ENCODE assay signal across 20 cellular contexts in genomic region chr12:131683266-131684014, GRCh38. TPM values are rescaled to one million over a fixed set of nuclear protein-coding genes. Genes with fewer than 3 reads are reported as not detected.
A peak's percentile ranks its signal among the peaks of the same experiment; 100 is the strongest.
DNase-seq lines count a peak whose midpoint lies in the region; ATAC-seq, FAIRE-seq and TF ChIP-seq lines count a peak whose summit lies in the region.
"Had no signal": no experiment of that assay in that cellular context is flagged by ENCODE, and none has a peak within 500 bp of the region (broad histone marks: within the 10 kb centered on the region; RNA-seq: fewer than 3 reads in every experiment).

No MANE protein-coding gene starts in this region.

- no peaks in the 10 kb centered on the region; the same call in 2 of the 3 replicates for H3K36me3 Mint-ChIP-seq in GM23338 (ENCODE audit: low read depth)
- H3K36me3 Mint-ChIP-seq in neural crest cell (ENCODE audit: low read depth) = peaks cover 5% of the 10 kb centered on the region
- H3K36me3 Mint-ChIP-seq: activated CD4-positive, alpha-beta memory T cell treated with anti-CD3 and anti-CD28 coated beads for 36 hours; activated naive CD4-positive, alpha-beta T cell treated with anti-CD3 and anti-CD28 coated beads, Interleukin-2, amount 50 U/mL, for 24 hours had no signal

- H3K36me3 ChIP-seq in GM23338 (ENCODE audit: insufficient read depth) = no peaks in the 10 kb centered on the region
- no peaks in the 10 kb centered on the region for H3K36me3 ChIP-seq in bronchial epithelial cell (ENCODE audit: control insufficient read depth, insufficient read depth, low read length)
- H3K36me3 ChIP-seq: vagina had no signal

- H3K27ac ChIP-seq in GM23338 (ENCODE audit: low read depth) = no peak overlapping the region
- H3K27ac ChIP-seq: vagina had no signal

- FAIRE-seq in bronchial epithelial cell (lab: Jason Lieb, UNC) = peak; percentile 70

- no peak overlapping the region for H3K4me3 Mint-ChIP-seq in GM23338
- no peak overlapping the region for H3K4me3 Mint-ChIP-seq in neural crest cell
- H3K4me3 Mint-ChIP-seq: activated CD4-positive, alpha-beta memory T cell treated with anti-CD3 and anti-CD28 coated beads for 36 hours; activated naive CD4-positive, alpha-beta T cell treated with anti-CD3 and anti-CD28 coated beads, Interleukin-2, amount 50 U/mL, for 24 hours; activated T-cell treated with anti-CD3 and anti-CD28 coated beads, Interleukin-2, amount 50 U/mL, for 24 hours; HFFc6; nephron progenitor cell had no signal

- peaks cover 17% of the 10 kb centered on the region for H3K4me1 Mint-ChIP-seq in GM23338
- peaks cover 28% of the 10 kb centered on the region for H3K4me1 Mint-ChIP-seq in neural crest cell

- no peak for ATAC-seq in GM23338
- ATAC-seq in HG03159 (IDR thresholded peaks at IDR 0.05; ENCODE audit: unreplicated experiment) = no peak

- H2AFZ ChIP-seq in GM23338 = no peak overlapping the region

- H3K27me3 ChIP-seq in GM23338 (ENCODE audit: insufficient read depth) = no peaks in the 10 kb centered on the region
- H3K27me3 ChIP-seq in bronchial epithelial cell (ENCODE audit: control insufficient read depth, insufficient read depth, low read length) = no peaks in the 10 kb centered on the region
- H3K27me3 ChIP-seq: vagina had no signal

- H3K79me2 ChIP-seq in GM23338 (replicated peaks; ENCODE audit: insufficient read depth) = no peaks in the 10 kb centered on the region

- H3K27me3 Mint-ChIP-seq in GM23338 (ENCODE audit: insufficient read depth, low read depth, poor library complexity) (peaks cover 13% of the 10 kb centered on the region), neural crest cell (ENCODE audit: low read depth) (peaks cover 24% of the 10 kb centered on the region)
- H3K27me3 Mint-ChIP-seq: activated naive CD4-positive, alpha-beta T cell treated with anti-CD3 and anti-CD28 coated beads, Interleukin-2, amount 50 U/mL, for 24 hours had no signal

- DNase-seq in NCI-H2227 (lab: John Stamatoyannopoulos, UW; ENCODE audit: unreplicated experiment) (peak; percentile 47), NCI-H2227 treated with DMSO at 0.1 percent for 48 hours (lab: John Stamatoyannopoulos, UW) (no peak), GM23338 (ENCODE audit: low spot score) (no peak), bronchial epithelial cell (ENCODE audit: low read depth) (peak; percentile 10), neural crest cell (ENCODE audit: low read depth, low spot score) (no peak), NCI-H187 treated with DMSO at 0.1 percent for 48 hours (lab: John Stamatoyannopoulos, UW) (no peak), kidney glomerular epithelial cell (lab: John Stamatoyannopoulos, UW) (no peak)
- DNase-seq: 8988T; activated CD4-positive, alpha-beta memory T cell treated with anti-CD3 and anti-CD28 coated beads for 36 hours; AML-193; Caco-2; HFFc6; NCI-H2107; nephron progenitor cell; stimulated activated CD4-positive, alpha-beta T cell treated with anti-CD3 and anti-CD28 coated beads, Interleukin-4, amount 100 ng/mL, for 4 hours; SW 1271 had no signal

- TF ChIP-seq CTCF in GM23338 (conservative IDR thresholded peaks at IDR 0.05; ENCODE audit: low read depth in 2 of 2) = no peak
- TF ChIP-seq CTCF in bronchial epithelial cell (IDR thresholded peaks at IDR 0.05; ENCODE audit: insufficient read depth, low read length, severe bottlenecking) = no peak
- no peak for TF ChIP-seq CTCF in neural crest cell (conservative IDR thresholded peaks at IDR 0.05)

- H3K27ac Mint-ChIP-seq in GM23338 = peak overlapping the region; percentile 49; the same call in 1 of the 2 replicates
- peak overlapping the region; percentile 1 for H3K27ac Mint-ChIP-seq in neural crest cell (ENCODE audit: unreplicated experiment)
- H3K27ac Mint-ChIP-seq: activated CD4-positive, alpha-beta memory T cell treated with anti-CD3 and anti-CD28 coated beads for 36 hours; HFFc6; nephron progenitor cell had no signal

- no peaks in the 10 kb centered on the region for H3K4me1 ChIP-seq in GM23338 (ENCODE audit: insufficient read depth)
- H3K4me1 ChIP-seq: Caco-2 had no signal

- no peak overlapping the region for H3K4me2 ChIP-seq in GM23338

- H3K4me3 ChIP-seq in GM23338 (no peak overlapping the region), bronchial epithelial cell (ENCODE audit: low read depth, low read length) (no peak overlapping the region)
- H3K4me3 ChIP-seq: vagina had no signal

- H3F3A ChIP-seq in GM23338 (replicated peaks; ENCODE audit: low read depth) = no peaks in the 10 kb centered on the region

- H4K20me1 ChIP-seq in GM23338 (replicated peaks; ENCODE audit: insufficient read depth) = no peaks in the 10 kb centered on the region

- H3K9me3 Mint-ChIP-seq in GM23338 (peaks cover 4% of the 10 kb centered on the region; the same call in 1 of the 3 replicates), neural crest cell (peaks cover 9% of the 10 kb centered on the region)
- H3K9me3 Mint-ChIP-seq: activated CD4-positive, alpha-beta memory T cell treated with anti-CD3 and anti-CD28 coated beads for 36 hours; activated naive CD4-positive, alpha-beta T cell treated with anti-CD3 and anti-CD28 coated beads, Interleukin-2, amount 50 U/mL, for 24 hours; activated T-cell treated with anti-CD3 and anti-CD28 coated beads, Interleukin-2, amount 50 U/mL, for 24 hours had no signal

- H3K9me2 ChIP-seq in GM23338 (ENCODE audit: insufficient read depth) = no peaks in the 10 kb centered on the region

TF ChIP-seq in GM23338, 12 proteins besides CTCF, POLR2A, EP300 and RAD21:
- TF ChIP-seq POLR2AphosphoS5 (IDR thresholded peaks at IDR 0.05; ENCODE audit: low read depth) (no peak), EZH2 (IDR thresholded peaks at IDR 0.05; ENCODE audit: low read depth, unreplicated experiment) (no peak), CREB1 (CRISPR knock-in tag; IDR thresholded peaks at IDR 0.05; ENCODE audit: low read depth) (no peak), STAT1 (IDR thresholded peaks at IDR 0.05; ENCODE audit: unreplicated experiment) (no peak)

RNA-seq across cellular contexts. Expression of gene SFSWAP, which starts 27.4 kb away (rescaled TPM):
- total RNA-seq in GM23338 (2014; rRNA removed; shearing (Covaris generic)) = 36.2 and 41.0 TPM in 2 replicates
- polyA plus RNA-seq in GM23338 (2016; fragmentation: Nextera tagmentation; extraction: Ambion mirVana) = 49.0 and 49.8 TPM in 2 replicates
- total RNA-seq in bronchial epithelial cell = 18.2 and 20.9 TPM in 2 replicates
- total RNA-seq in neural crest cell = 78.9 and 83.3 TPM in 2 replicates

Comparison
In these comparisons a context has a peak if more than half of its experiments do, and no peak if none do; other contexts are left out.
1. DNase-seq: peak in NCI-H2227 (single experiment) and bronchial epithelial cell (single experiment); none in NCI-H2227 treated with DMSO at 0.1 percent for 48 hours (single experiment), GM23338 (single experiment), neural crest cell (single experiment), NCI-H187 treated with DMSO at 0.1 percent for 48 hours (single experiment) and kidney glomerular epithelial cell (single experiment).